Comparison of ENCODE assay signal across 1 cellular context in the genomic region with DNA sequence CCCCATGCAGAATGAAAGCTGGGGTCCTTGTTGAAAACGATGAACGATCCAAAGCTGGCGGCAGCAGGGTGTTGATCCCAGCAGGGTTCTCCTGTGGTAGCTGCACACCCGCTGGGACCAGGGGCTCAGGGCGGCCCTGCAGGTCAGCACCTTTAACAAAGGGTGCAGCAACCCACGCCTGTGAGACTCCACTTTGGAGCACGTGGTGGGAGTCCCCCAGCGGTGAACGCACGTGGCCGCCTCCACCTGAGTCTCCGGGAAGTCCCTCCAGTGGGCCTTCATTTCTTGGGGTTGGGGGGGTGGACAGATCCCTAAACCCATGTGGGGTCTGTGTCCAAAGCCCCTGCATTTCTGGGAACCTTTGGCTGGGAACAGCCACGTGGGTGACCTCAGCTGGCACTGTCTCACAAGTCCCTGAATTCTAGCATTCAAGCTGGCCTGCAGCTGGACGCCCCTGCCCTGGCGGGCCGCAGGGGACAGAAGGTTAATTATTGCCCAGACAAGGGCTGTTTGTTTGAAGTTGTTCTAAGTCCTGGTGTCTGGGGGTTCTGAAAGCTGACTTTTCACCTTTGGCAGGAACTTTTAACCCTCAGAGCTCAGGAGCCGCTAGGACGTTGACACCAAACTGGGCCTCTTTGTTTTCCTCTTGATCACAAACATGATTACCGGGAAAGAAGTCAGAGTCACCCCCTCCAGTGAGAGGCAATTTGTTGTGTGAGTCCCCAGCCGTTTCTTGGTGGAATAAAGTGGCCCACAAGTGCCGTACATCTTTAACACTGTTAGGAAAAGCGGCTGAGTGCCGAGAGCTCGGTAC.
TF ChIP-seq lines count a peak whose summit lies in the region.

No MANE protein-coding gene starts in this region.

TF ChIP-seq in HepG2, 621 proteins besides CTCF, POLR2A, EP300 and RAD21 (continued from another document and continues in another):
- no peak for TF ChIP-seq KMT2B (CRISPR knock-in tag; IDR thresholded peaks at IDR 0.05)
- TF ChIP-seq, protein P1, sequence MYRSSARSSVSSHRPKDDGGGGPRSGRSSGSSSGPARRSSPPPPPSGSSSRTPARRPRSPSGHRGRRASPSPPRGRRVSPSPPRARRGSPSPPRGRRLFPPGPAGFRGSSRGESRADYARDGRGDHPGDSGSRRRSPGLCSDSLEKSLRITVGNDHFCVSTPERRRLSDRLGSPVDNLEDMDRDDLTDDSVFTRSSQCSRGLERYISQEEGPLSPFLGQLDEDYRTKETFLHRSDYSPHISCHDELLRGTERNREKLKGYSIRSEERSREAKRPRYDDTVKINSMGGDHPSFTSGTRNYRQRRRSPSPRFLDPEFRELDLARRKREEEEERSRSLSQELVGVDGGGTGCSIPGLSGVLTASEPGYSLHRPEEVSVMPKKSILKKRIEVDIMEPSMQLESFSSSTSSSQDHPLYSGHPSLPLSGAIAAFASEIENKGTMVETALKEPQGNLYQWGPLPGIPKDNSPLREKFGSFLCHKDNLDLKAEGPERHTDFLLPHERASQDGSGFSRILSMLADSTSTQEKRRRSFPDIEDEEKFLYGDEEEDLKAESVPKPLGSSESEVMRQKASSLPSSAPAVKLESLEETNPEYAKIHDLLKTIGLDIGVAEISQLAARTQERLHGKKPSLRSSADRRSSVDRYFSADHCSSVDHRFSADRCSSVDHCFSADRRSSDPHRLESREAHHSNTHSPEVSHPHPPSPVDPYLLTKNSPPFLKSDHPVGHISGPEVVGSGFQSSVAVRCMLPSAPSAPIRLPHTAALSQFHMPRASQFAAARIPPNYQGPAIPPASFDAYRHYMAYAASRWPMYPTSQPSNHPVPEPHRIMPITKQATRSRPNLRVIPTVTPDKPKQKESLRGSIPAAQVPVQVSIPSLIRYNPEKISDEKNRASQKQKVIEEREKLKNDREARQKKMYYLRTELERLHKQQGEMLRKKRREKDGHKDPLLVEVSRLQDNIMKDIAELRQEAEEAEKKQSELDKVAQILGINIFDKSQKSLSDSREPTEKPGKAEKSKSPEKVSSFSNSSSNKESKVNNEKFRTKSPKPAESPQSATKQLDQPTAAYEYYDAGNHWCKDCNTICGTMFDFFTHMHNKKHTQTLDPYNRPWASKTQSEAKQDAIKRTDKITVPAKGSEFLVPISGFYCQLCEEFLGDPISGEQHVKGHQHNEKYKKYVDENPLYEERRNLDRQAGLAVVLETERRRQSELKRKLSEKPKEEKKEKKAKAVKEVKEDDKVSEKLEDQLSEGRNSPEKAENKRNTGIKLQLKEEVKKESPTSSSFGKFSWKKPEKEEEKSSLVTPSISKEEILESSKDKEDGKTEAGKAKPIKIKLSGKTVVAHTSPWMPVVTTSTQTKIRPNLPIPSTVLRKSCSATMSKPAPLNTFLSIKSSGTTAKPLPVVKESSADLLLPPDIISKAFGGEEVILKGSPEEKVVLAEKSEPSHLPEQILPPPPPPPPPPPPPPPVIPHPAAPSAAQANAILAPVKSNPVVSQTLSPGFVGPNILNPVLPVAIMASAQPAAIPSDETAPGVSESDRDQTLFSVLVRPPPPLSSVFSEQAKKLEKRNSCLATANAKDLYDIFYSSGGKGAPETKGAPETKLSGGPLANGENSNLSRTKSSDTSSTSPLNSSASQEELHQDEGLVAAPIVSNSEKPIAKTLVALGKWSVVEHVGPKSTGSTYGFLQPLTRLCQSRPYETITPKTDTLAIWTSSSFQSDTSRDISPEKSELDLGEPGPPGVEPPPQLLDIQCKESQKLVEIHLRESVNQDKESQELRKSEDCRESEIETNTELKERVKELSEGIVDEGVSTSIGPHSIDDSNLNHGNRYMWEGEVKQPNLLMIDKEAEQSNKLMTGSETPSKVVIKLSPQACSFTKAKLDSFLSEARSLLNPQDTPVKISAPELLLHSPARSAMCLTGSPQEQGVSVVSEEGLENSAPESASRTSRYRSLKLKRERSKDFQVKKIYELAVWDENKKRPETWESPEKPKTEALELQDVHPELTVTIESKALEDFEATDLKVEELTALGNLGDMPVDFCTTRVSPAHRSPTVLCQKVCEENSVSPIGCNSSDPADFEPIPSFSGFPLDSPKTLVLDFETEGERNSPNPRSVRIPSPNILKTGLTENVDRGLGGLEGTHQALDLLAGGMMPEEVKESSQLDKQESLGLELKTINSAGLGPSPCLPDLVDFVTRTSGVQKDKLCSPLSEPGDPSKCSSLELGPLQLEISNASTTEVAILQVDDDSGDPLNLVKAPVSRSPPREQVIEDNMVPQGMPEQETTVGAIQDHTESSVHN (CRISPR knock-in tag; IDR thresholded peaks at IDR 0.05) = peak; percentile 38; the same call in 1 of the 2 replicates
- TF ChIP-seq KLF13 (CRISPR knock-in tag; IDR thresholded peaks at IDR 0.05) = no peak
- 0 out of 2 replicates have a peak, but pooled peaks have one; percentile 36 for TF ChIP-seq AKAP8 (CRISPR knock-in tag; IDR thresholded peaks at IDR 0.05)
- peak; percentile 70; the same call in 1 of the 2 replicates for TF ChIP-seq MXD4 (CRISPR knock-in tag; IDR thresholded peaks at IDR 0.05)
- peak; percentile 92 for TF ChIP-seq MEF2D (CRISPR knock-in tag; IDR thresholded peaks at IDR 0.05)
- TF ChIP-seq MAZ (IDR thresholded peaks at IDR 0.05; ENCODE audit: borderline replicate concordance, low read depth, low read length) = peak; percentile 57; the same call in 1 of the 2 replicates
- TF ChIP-seq MAZ (CRISPR knock-in tag; IDR thresholded peaks at IDR 0.05; ENCODE audit: low read depth) = peak; percentile 83
- TF ChIP-seq MYNN (CRISPR knock-in tag; IDR thresholded peaks at IDR 0.05; ENCODE audit: low read depth) = no peak
- TF ChIP-seq, protein P2, sequence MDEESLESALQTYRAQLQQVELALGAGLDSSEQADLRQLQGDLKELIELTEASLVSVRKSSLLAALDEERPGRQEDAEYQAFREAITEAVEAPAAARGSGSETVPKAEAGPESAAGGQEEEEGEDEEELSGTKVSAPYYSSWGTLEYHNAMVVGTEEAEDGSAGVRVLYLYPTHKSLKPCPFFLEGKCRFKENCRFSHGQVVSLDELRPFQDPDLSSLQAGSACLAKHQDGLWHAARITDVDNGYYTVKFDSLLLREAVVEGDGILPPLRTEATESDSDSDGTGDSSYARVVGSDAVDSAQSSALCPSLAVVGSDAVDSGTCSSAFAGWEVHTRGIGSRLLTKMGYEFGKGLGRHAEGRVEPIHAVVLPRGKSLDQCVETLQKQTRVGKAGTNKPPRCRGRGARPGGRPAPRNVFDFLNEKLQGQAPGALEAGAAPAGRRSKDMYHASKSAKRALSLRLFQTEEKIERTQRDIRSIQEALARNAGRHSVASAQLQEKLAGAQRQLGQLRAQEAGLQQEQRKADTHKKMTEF (CRISPR knock-in tag; IDR thresholded peaks at IDR 0.05) = peak; percentile 98
- TF ChIP-seq ZNF564 (CRISPR knock-in tag; IDR thresholded peaks at IDR 0.05) = 0 out of 2 replicates have a peak, but pooled peaks have one; percentile 64
- TF ChIP-seq, protein P3, sequence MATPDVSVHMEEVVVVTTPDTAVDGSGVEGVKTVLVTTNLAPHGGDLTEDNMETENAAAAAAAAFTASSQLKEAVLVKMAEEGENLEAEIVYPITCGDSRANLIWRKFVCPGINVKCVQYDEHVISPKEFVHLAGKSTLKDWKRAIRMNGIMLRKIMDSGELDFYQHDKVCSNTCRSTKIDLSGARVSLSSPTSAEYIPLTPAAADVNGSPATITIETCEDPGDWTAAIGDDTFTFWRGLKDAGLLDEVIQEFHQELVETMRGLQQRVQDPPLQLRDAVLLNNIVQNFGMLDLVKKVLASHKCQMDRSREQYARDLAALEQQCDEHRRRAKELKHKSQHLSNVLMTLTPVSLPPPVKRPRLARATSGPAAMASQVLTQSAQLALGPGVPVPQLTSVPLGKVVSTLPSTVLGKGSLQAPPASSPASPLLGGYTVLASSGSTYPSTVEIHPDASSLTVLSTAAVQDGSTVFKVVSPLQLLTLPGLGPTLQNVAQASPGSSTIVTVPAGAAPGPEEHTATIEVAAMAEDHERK (CRISPR knock-in tag; IDR thresholded peaks at IDR 0.05; ENCODE audit: low read depth) = no peak
- TF ChIP-seq, protein P4, sequence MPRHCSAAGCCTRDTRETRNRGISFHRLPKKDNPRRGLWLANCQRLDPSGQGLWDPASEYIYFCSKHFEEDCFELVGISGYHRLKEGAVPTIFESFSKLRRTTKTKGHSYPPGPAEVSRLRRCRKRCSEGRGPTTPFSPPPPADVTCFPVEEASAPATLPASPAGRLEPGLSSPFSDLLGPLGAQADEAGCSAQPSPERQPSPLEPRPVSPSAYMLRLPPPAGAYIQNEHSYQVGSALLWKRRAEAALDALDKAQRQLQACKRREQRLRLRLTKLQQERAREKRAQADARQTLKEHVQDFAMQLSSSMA (CRISPR knock-in tag; IDR thresholded peaks at IDR 0.05) = peak; percentile 77; the same call in 1 of the 2 replicates
- peak; percentile 50; the same call in 1 of the 2 replicates for TF ChIP-seq GLI4 (CRISPR knock-in tag; IDR thresholded peaks at IDR 0.05; ENCODE audit: borderline replicate concordance)
- 0 out of 2 replicates have a peak, but pooled peaks have one; percentile 26 for TF ChIP-seq ZNF33B (CRISPR knock-in tag; IDR thresholded peaks at IDR 0.05)
- peak; percentile 72 for TF ChIP-seq THAP11 (CRISPR knock-in tag; IDR thresholded peaks at IDR 0.05)
- peak; percentile 97 for TF ChIP-seq NCOR1 (IDR thresholded peaks at IDR 0.05; ENCODE audit: borderline replicate concordance, low read length)
- TF ChIP-seq SNAI1 (CRISPR knock-in tag; IDR thresholded peaks at IDR 0.05; ENCODE audit: borderline replicate concordance) = no peak; the same call in 1 of the 2 replicates
- TF ChIP-seq, protein P5, sequence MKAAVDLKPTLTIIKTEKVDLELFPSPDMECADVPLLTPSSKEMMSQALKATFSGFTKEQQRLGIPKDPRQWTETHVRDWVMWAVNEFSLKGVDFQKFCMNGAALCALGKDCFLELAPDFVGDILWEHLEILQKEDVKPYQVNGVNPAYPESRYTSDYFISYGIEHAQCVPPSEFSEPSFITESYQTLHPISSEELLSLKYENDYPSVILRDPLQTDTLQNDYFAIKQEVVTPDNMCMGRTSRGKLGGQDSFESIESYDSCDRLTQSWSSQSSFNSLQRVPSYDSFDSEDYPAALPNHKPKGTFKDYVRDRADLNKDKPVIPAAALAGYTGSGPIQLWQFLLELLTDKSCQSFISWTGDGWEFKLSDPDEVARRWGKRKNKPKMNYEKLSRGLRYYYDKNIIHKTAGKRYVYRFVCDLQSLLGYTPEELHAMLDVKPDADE (CRISPR knock-in tag; IDR thresholded peaks at IDR 0.05) = no peak
- no peak for TF ChIP-seq ATF1 (CRISPR knock-in tag; IDR thresholded peaks at IDR 0.05)
- 0 out of 2 replicates have a peak, but pooled peaks have one; percentile 69 for TF ChIP-seq ZNF530 (CRISPR knock-in tag; IDR thresholded peaks at IDR 0.05; ENCODE audit: low read depth)
- peak; percentile 90 for TF ChIP-seq BORCS8-MEF2B (CRISPR knock-in tag; IDR thresholded peaks at IDR 0.05)
- peak; percentile 90 for TF ChIP-seq HMG20B (CRISPR knock-in tag; conservative IDR thresholded peaks at IDR 0.05)
- TF ChIP-seq, protein P6, sequence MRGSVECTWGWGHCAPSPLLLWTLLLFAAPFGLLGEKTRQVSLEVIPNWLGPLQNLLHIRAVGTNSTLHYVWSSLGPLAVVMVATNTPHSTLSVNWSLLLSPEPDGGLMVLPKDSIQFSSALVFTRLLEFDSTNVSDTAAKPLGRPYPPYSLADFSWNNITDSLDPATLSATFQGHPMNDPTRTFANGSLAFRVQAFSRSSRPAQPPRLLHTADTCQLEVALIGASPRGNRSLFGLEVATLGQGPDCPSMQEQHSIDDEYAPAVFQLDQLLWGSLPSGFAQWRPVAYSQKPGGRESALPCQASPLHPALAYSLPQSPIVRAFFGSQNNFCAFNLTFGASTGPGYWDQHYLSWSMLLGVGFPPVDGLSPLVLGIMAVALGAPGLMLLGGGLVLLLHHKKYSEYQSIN (CRISPR knock-in tag; IDR thresholded peaks at IDR 0.05; ENCODE audit: borderline replicate concordance) = no peak
- TF ChIP-seq ZNF556 (CRISPR knock-in tag; IDR thresholded peaks at IDR 0.05; ENCODE audit: borderline replicate concordance) = peak; percentile 88
- TF ChIP-seq ZNF331 (CRISPR knock-in tag; IDR thresholded peaks at IDR 0.05) = peak; percentile 51; the same call in 1 of the 2 replicates
- TF ChIP-seq, protein P7, sequence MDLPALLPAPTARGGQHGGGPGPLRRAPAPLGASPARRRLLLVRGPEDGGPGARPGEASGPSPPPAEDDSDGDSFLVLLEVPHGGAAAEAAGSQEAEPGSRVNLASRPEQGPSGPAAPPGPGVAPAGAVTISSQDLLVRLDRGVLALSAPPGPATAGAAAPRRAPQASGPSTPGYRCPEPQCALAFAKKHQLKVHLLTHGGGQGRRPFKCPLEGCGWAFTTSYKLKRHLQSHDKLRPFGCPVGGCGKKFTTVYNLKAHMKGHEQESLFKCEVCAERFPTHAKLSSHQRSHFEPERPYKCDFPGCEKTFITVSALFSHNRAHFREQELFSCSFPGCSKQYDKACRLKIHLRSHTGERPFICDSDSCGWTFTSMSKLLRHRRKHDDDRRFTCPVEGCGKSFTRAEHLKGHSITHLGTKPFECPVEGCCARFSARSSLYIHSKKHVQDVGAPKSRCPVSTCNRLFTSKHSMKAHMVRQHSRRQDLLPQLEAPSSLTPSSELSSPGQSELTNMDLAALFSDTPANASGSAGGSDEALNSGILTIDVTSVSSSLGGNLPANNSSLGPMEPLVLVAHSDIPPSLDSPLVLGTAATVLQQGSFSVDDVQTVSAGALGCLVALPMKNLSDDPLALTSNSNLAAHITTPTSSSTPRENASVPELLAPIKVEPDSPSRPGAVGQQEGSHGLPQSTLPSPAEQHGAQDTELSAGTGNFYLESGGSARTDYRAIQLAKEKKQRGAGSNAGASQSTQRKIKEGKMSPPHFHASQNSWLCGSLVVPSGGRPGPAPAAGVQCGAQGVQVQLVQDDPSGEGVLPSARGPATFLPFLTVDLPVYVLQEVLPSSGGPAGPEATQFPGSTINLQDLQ (CRISPR knock-in tag; IDR thresholded peaks at IDR 0.05) = 0 out of 2 replicates have a peak, but pooled peaks have one; percentile 26
- TF ChIP-seq, protein P8, sequence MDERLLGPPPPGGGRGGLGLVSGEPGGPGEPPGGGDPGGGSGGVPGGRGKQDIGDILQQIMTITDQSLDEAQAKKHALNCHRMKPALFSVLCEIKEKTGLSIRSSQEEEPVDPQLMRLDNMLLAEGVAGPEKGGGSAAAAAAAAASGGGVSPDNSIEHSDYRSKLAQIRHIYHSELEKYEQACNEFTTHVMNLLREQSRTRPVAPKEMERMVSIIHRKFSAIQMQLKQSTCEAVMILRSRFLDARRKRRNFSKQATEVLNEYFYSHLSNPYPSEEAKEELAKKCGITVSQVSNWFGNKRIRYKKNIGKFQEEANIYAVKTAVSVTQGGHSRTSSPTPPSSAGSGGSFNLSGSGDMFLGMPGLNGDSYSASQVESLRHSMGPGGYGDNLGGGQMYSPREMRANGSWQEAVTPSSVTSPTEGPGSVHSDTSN (CRISPR knock-in tag; IDR thresholded peaks at IDR 0.05) = no peak
- peak; percentile 77; the same call in 1 of the 2 replicates for TF ChIP-seq TARDBP (CRISPR knock-in tag; IDR thresholded peaks at IDR 0.05)
- TF ChIP-seq NCOA1 (CRISPR knock-in tag; IDR thresholded peaks at IDR 0.05) = peak; percentile 88
- TF ChIP-seq KDM1A (CRISPR knock-in tag; IDR thresholded peaks at IDR 0.05) = no peak
- peak; percentile 92 for TF ChIP-seq NR2C2 (CRISPR knock-in tag; IDR thresholded peaks at IDR 0.05; ENCODE audit: borderline replicate concordance)
- no peak for TF ChIP-seq ZNF891 (CRISPR knock-in tag; IDR thresholded peaks at IDR 0.05)
- TF ChIP-seq GFI1 (CRISPR knock-in tag; IDR thresholded peaks at IDR 0.05; ENCODE audit: borderline replicate concordance) = peak; percentile 86
- no peak for TF ChIP-seq KDM4B (CRISPR knock-in tag; IDR thresholded peaks at IDR 0.05)
- no peak for TF ChIP-seq MATR3 (CRISPR knock-in tag; IDR thresholded peaks at IDR 0.05)
